18 cellular contexts compared by ENCODE assay signal in genomic region chr17:80817861-80818260, GRCh38.
DNase-seq lines count a peak whose midpoint lies in the region; ATAC-seq, FAIRE-seq and TF ChIP-seq lines count a peak whose summit lies in the region.
"Had no signal": no experiment of that assay in that cellular context is flagged by ENCODE, and none has a peak within 500 bp of the region (broad histone marks: within the 10 kb centered on the region; RNA-seq: fewer than 3 reads in every experiment).

No MANE protein-coding gene starts in this region.

- 87 to 88% (median 87%) methylated on average over 10 of the region's 10 CpGs for WGBS in psoas muscle, 3 donors

- peak; percentile 28 to 57 (median 52) for ATAC-seq in psoas muscle
- ATAC-seq: left ventricle myocardium superior had no signal

- H3K4me1 ChIP-seq in psoas muscle: peaks cover 7% of the 10 kb centered on the region
- H3K4me1 ChIP-seq: uterus had no signal

- no peaks in the 10 kb centered on the region for H3K27me3 ChIP-seq in bronchial epithelial cell (ENCODE audit: control insufficient read depth, insufficient read depth, low read length)
- no peaks in the 10 kb centered on the region for H3K27me3 ChIP-seq in psoas muscle (ENCODE audit: insufficient read depth in 3 of 3, low read length in 2 of 3)
- H3K27me3 ChIP-seq: dorsolateral prefrontal cortex, uterus had no signal

- TF ChIP-seq CTCF in bronchial epithelial cell (IDR thresholded peaks at IDR 0.05; ENCODE audit: insufficient read depth, low read length, severe bottlenecking) (no peak), psoas muscle (IDR thresholded peaks at IDR 0.05) (no peak)

- DNase-seq in activated T-cell treated with anti-CD3 and anti-CD28 coated beads, Interleukin-2, amount 50 U/mL, for 1 hour: peak; percentile 7
- DNase-seq in activated T-cell treated with anti-CD3 and anti-CD28 coated beads, Interleukin-2, amount 50 U/mL, for 48 hours: no peak
- DNase-seq in bronchial epithelial cell (ENCODE audit: low read depth): peak; percentile 47
- DNase-seq in psoas muscle: peak in 1 of 2 donors; percentile 38
- no peak for DNase-seq in ecto neural progenitor cell (ENCODE audit: low spot score)
- no peak for DNase-seq in GOT3 (lab: John Stamatoyannopoulos, UW)
- DNase-seq in HUDEP-2 (lab: John Stamatoyannopoulos, UW; ENCODE audit: unreplicated experiment in 76 of 76): no peak
- DNase-seq: activated gamma-delta T cell treated with Interleukin-2 at 50 U/mL for 16 hours, AML-193, glutamatergic neuron, left ventricle myocardium superior, NCI-H1092, NCI-H345, uterus had no signal

- intact Hi-C loops in psoas muscle (cut with DNase I): no loop called here

- H3K4me3 ChIP-seq in bronchial epithelial cell (ENCODE audit: low read depth, low read length): no peak overlapping the region
- H3K4me3 ChIP-seq in psoas muscle: no peak overlapping the region
- H3K4me3 ChIP-seq: dorsolateral prefrontal cortex, uterus had no signal

- H3K27ac ChIP-seq in KOPT-K1 (ENCODE audit: low read depth, low read length, poor library complexity, severe bottlenecking) (peak overlapping the region; percentile 83), psoas muscle (no peak overlapping the region)
- H3K27ac ChIP-seq: dorsolateral prefrontal cortex, HL-60, uterus had no signal

- no peaks in the 10 kb centered on the region for H3K9me3 ChIP-seq in KOPT-K1 (ENCODE audit: insufficient read depth, low read length, poor library complexity, severe bottlenecking)
- H3K9me3 ChIP-seq in psoas muscle: no peaks in the 10 kb centered on the region
- H3K9me3 ChIP-seq: uterus had no signal

- H3K36me3 ChIP-seq in KOPT-K1 (ENCODE audit: insufficient read depth, low read length) (peaks cover 51% of the 10 kb centered on the region), bronchial epithelial cell (ENCODE audit: control insufficient read depth, insufficient read depth, low read length) (peaks cover 1% of the 10 kb centered on the region), psoas muscle (ENCODE audit: insufficient read depth in 1 of 2, low read depth in 1 of 2) (peaks cover 0 to 8% of the 10 kb centered on the region in 2 donors)
- H3K36me3 ChIP-seq: uterus had no signal

- FAIRE-seq in bronchial epithelial cell (lab: Jason Lieb, UNC): no peak
- FAIRE-seq: G401.6 had no signal

Comparison
In these comparisons a context has a peak if more than half of its experiments do, and no peak if none do; other contexts are left out.
1. DNase-seq: peak in activated T-cell treated with anti-CD3 and anti-CD28 coated beads, Interleukin-2, amount 50 U/mL, for 1 hour (single experiment) and bronchial epithelial cell (single experiment); none in activated T-cell treated with anti-CD3 and anti-CD28 coated beads, Interleukin-2, amount 50 U/mL, for 48 hours (0 of 2), ecto neural progenitor cell (single experiment), GOT3 (single experiment) and HUDEP-2 (0 of 76).